Comparison of ENCODE assay signal across 1 cellular context in the genomic region with DNA sequence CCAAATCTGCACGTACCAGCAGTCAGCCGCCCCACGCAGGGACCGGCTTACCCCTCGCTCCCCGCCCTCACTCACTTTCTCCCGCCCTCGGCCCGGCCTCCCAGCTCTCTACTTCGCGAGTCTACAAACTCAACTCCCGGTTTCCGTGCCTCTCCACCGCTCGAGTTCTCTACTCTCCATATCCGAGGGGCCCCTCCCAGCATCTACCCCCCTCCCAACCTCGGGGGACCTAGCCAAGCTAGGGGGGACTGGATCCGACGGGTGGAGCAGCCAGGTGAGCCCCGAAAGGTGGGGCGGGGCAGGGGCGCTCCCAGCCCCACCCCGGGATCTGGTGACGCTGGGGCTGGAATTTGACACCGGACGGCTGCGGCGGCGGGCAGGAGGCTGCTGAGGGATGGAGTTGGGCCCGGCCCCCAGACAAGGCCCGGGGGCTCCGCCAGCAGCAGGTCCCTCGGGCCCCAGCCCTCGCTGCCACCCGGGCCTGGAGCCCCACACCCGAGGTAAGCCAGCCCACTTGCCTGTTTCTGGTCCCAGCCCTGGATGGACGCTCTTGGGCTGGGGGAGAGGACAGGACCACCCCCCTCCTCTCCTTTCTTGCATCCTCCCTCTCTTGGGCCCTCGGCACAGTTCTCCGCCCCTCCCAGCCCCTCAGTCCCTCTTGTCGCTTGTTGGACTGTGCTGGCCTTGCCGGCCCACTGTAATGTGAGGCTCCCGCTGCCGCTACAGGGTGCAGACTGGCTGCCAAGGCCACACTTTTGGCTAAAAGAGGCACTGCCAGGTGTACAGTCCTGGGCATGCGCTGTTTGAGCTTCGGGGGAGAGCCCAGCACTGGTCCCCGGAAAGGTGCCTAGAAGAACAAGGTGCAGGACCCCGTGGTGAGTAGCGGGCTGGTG.
A peak's percentile ranks its signal among the peaks of the same experiment; 100 is the strongest.
TF ChIP-seq lines count a peak whose summit lies in the region.

A gene with protein sequence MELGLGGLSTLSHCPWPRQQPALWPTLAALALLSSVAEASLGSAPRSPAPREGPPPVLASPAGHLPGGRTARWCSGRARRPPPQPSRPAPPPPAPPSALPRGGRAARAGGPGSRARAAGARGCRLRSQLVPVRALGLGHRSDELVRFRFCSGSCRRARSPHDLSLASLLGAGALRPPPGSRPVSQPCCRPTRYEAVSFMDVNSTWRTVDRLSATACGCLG (plus strand): TSS at position 416 of the 893 bp plus-strand sequence. CDS start 1,856 bp downstream, outside the sequence.

TF ChIP-seq in HEK293, 187 proteins besides CTCF, POLR2A, EP300 and RAD21 (continued from another document and continues in another):
- TF ChIP-seq ZNF23 (tag by site-specific recombination; IDR thresholded peaks at IDR 0.05; ENCODE audit: borderline replicate concordance) (peak; percentile 28; the same call in 1 of the 2 replicates), ZNF366 (tag by site-specific recombination; conservative IDR thresholded peaks at IDR 0.05) (no peak), ZNF792 (tag by site-specific recombination; IDR thresholded peaks at IDR 0.05) (no peak), TRIM28 (IDR thresholded peaks at IDR 0.05; ENCODE audit: borderline replicate concordance, low read length) (no peak), MEIS1 (CRISPR knock-in tag; IDR thresholded peaks at IDR 0.05; ENCODE audit: borderline replicate concordance) (no peak), GLIS2 (tag by site-specific recombination; IDR thresholded peaks at IDR 0.05) (peak; percentile 90), ZNF404 (tag by site-specific recombination; IDR thresholded peaks at IDR 0.05) (no peak), ZNF350 (tag by site-specific recombination; IDR thresholded peaks at IDR 0.05) (no peak), YY1 (tag by site-specific recombination; IDR thresholded peaks at IDR 0.05) (no peak), KLF7 (tag by site-specific recombination; IDR thresholded peaks at IDR 0.05; ENCODE audit: borderline replicate concordance) (peak; percentile 68; the same call in 1 of the 2 replicates), ZNF600 (tag by site-specific recombination; IDR thresholded peaks at IDR 0.05) (no peak; the same call in 1 of the 2 replicates), ZNF311 (tag by site-specific recombination; IDR thresholded peaks at IDR 0.05; ENCODE audit: borderline replicate concordance) (no peak), ZNF391 (tag by site-specific recombination; IDR thresholded peaks at IDR 0.05; ENCODE audit: borderline replicate concordance, low read depth) (no peak), ZNF626 (tag by site-specific recombination; IDR thresholded peaks at IDR 0.05) (no peak), ZNF530 (tag by site-specific recombination; IDR thresholded peaks at IDR 0.05; ENCODE audit: low read depth) (no peak), MYNN (tag by site-specific recombination; IDR thresholded peaks at IDR 0.05; ENCODE audit: borderline replicate concordance) (no peak), ZBTB7A (tag by site-specific recombination; IDR thresholded peaks at IDR 0.05; ENCODE audit: low read depth) (no peak), ZNF670 (tag by site-specific recombination; IDR thresholded peaks at IDR 0.05; ENCODE audit: low read depth) (no peak), GLI2 (tag by site-specific recombination; IDR thresholded peaks at IDR 0.05; ENCODE audit: borderline replicate concordance, low read depth) (no peak), KLF8 (tag by site-specific recombination; IDR thresholded peaks at IDR 0.05) (peak; percentile 89), ZNF658 (tag by site-specific recombination; IDR thresholded peaks at IDR 0.05) (no peak), ZNF169 (tag by site-specific recombination; IDR thresholded peaks at IDR 0.05) (no peak), ZNF514 (tag by site-specific recombination; IDR thresholded peaks at IDR 0.05) (no peak), ZIC2 (tag by site-specific recombination; IDR thresholded peaks at IDR 0.05) (no peak), ZNF560 (tag by site-specific recombination; IDR thresholded peaks at IDR 0.05; ENCODE audit: borderline replicate concordance) (no peak), REPIN1 (tag by site-specific recombination; IDR thresholded peaks at IDR 0.05; ENCODE audit: low read depth) (no peak), ZBTB1 (tag by site-specific recombination; IDR thresholded peaks at IDR 0.05) (no peak), ZNF239 (tag by site-specific recombination; IDR thresholded peaks at IDR 0.05) (no peak), ZNF510 (tag by site-specific recombination; IDR thresholded peaks at IDR 0.05; ENCODE audit: insufficient replicate concordance) (no peak), ZBTB20 (tag by site-specific recombination; IDR thresholded peaks at IDR 0.05) (peak; percentile 46), ZNF214 (tag by site-specific recombination; IDR thresholded peaks at IDR 0.05; ENCODE audit: borderline replicate concordance) (no peak), BCL11B (tag by site-specific recombination; IDR thresholded peaks at IDR 0.05; ENCODE audit: low read depth) (no peak), ZNF157 (tag by site-specific recombination; IDR thresholded peaks at IDR 0.05) (no peak), ZNF701 (tag by site-specific recombination; IDR thresholded peaks at IDR 0.05) (no peak), ZNF19 (tag by site-specific recombination; IDR thresholded peaks at IDR 0.05; ENCODE audit: low read depth) (no peak), ZNF585B (tag by site-specific recombination; IDR thresholded peaks at IDR 0.05) (no peak), PRDM1 (tag by site-specific recombination; IDR thresholded peaks at IDR 0.05) (no peak; the same call in 1 of the 2 replicates), KLF1 (tag by site-specific recombination; IDR thresholded peaks at IDR 0.05) (peak; percentile 99), HOXC10 (CRISPR knock-in tag; IDR thresholded peaks at IDR 0.05) (no peak), ZNF114 (tag by site-specific recombination; IDR thresholded peaks at IDR 0.05) (no peak)
- TF ChIP-seq, protein P1, sequence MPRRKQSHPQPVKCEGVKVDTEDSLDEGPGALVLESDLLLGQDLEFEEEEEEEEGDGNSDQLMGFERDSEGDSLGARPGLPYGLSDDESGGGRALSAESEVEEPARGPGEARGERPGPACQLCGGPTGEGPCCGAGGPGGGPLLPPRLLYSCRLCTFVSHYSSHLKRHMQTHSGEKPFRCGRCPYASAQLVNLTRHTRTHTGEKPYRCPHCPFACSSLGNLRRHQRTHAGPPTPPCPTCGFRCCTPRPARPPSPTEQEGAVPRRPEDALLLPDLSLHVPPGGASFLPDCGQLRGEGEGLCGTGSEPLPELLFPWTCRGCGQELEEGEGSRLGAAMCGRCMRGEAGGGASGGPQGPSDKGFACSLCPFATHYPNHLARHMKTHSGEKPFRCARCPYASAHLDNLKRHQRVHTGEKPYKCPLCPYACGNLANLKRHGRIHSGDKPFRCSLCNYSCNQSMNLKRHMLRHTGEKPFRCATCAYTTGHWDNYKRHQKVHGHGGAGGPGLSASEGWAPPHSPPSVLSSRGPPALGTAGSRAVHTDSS (tag by site-specific recombination; IDR thresholded peaks at IDR 0.05) = no peak
- TF ChIP-seq, protein P2, sequence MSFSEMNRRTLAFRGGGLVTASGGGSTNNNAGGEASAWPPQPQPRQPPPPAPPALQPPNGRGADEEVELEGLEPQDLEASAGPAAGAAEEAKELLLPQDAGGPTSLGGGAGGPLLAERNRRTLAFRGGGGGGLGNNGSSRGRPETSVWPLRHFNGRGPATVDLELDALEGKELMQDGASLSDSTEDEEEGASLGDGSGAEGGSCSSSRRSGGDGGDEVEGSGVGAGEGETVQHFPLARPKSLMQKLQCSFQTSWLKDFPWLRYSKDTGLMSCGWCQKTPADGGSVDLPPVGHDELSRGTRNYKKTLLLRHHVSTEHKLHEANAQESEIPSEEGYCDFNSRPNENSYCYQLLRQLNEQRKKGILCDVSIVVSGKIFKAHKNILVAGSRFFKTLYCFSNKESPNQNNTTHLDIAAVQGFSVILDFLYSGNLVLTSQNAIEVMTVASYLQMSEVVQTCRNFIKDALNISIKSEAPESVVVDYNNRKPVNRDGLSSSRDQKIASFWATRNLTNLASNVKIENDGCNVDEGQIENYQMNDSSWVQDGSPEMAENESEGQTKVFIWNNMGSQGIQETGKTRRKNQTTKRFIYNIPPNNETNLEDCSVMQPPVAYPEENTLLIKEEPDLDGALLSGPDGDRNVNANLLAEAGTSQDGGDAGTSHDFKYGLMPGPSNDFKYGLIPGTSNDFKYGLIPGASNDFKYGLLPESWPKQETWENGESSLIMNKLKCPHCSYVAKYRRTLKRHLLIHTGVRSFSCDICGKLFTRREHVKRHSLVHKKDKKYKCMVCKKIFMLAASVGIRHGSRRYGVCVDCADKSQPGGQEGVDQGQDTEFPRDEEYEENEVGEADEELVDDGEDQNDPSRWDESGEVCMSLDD (tag by site-specific recombination; IDR thresholded peaks at IDR 0.05) = peak; percentile 73; the same call in 1 of the 2 replicates
- TF ChIP-seq, protein P3, sequence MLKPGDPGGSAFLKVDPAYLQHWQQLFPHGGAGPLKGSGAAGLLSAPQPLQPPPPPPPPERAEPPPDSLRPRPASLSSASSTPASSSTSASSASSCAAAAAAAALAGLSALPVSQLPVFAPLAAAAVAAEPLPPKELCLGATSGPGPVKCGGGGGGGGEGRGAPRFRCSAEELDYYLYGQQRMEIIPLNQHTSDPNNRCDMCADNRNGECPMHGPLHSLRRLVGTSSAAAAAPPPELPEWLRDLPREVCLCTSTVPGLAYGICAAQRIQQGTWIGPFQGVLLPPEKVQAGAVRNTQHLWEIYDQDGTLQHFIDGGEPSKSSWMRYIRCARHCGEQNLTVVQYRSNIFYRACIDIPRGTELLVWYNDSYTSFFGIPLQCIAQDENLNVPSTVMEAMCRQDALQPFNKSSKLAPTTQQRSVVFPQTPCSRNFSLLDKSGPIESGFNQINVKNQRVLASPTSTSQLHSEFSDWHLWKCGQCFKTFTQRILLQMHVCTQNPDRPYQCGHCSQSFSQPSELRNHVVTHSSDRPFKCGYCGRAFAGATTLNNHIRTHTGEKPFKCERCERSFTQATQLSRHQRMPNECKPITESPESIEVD (tag by site-specific recombination; IDR thresholded peaks at IDR 0.05) = no peak
- TF ChIP-seq, protein P4, sequence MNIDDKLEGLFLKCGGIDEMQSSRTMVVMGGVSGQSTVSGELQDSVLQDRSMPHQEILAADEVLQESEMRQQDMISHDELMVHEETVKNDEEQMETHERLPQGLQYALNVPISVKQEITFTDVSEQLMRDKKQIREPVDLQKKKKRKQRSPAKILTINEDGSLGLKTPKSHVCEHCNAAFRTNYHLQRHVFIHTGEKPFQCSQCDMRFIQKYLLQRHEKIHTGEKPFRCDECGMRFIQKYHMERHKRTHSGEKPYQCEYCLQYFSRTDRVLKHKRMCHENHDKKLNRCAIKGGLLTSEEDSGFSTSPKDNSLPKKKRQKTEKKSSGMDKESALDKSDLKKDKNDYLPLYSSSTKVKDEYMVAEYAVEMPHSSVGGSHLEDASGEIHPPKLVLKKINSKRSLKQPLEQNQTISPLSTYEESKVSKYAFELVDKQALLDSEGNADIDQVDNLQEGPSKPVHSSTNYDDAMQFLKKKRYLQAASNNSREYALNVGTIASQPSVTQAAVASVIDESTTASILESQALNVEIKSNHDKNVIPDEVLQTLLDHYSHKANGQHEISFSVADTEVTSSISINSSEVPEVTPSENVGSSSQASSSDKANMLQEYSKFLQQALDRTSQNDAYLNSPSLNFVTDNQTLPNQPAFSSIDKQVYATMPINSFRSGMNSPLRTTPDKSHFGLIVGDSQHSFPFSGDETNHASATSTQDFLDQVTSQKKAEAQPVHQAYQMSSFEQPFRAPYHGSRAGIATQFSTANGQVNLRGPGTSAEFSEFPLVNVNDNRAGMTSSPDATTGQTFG (tag by site-specific recombination; IDR thresholded peaks at IDR 0.05; ENCODE audit: borderline replicate concordance) = no peak
- TF ChIP-seq, protein P5, sequence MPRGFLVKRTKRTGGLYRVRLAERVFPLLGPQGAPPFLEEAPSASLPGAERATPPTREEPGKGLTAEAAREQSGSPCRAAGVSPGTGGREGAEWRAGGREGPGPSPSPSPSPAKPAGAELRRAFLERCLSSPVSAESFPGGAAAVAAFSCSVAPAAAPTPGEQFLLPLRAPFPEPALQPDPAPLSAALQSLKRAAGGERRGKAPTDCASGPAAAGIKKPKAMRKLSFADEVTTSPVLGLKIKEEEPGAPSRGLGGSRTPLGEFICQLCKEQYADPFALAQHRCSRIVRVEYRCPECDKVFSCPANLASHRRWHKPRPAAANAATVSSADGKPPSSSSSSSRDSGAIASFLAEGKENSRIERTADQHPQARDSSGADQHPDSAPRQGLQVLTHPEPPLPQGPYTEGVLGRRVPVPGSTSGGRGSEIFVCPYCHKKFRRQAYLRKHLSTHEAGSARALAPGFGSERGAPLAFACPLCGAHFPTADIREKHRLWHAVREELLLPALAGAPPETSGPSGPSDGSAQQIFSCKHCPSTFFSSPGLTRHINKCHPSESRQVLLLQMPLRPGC (tag by site-specific recombination; IDR thresholded peaks at IDR 0.05) = no peak
- TF ChIP-seq, protein P6, sequence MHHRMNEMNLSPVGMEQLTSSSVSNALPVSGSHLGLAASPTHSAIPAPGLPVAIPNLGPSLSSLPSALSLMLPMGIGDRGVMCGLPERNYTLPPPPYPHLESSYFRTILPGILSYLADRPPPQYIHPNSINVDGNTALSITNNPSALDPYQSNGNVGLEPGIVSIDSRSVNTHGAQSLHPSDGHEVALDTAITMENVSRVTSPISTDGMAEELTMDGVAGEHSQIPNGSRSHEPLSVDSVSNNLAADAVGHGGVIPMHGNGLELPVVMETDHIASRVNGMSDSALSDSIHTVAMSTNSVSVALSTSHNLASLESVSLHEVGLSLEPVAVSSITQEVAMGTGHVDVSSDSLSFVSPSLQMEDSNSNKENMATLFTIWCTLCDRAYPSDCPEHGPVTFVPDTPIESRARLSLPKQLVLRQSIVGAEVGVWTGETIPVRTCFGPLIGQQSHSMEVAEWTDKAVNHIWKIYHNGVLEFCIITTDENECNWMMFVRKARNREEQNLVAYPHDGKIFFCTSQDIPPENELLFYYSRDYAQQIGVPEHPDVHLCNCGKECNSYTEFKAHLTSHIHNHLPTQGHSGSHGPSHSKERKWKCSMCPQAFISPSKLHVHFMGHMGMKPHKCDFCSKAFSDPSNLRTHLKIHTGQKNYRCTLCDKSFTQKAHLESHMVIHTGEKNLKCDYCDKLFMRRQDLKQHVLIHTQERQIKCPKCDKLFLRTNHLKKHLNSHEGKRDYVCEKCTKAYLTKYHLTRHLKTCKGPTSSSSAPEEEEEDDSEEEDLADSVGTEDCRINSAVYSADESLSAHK (tag by site-specific recombination; IDR thresholded peaks at IDR 0.05) = no peak
- TF ChIP-seq, protein P7, sequence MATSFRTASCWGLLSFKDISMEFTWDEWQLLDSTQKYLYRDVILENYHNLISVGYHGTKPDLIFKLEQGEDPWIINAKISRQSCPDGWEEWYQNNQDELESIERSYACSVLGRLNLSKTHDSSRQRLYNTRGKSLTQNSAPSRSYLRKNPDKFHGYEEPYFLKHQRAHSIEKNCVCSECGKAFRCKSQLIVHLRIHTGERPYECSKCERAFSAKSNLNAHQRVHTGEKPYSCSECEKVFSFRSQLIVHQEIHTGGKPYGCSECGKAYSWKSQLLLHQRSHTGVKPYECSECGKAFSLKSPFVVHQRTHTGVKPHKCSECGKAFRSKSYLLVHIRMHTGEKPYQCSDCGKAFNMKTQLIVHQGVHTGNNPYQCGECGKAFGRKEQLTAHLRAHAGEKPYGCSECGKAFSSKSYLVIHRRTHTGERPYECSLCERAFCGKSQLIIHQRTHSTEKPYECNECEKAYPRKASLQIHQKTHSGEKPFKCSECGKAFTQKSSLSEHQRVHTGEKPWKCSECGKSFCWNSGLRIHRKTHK (tag by site-specific recombination; IDR thresholded peaks at IDR 0.05) = no peak
- TF ChIP-seq, protein P8, sequence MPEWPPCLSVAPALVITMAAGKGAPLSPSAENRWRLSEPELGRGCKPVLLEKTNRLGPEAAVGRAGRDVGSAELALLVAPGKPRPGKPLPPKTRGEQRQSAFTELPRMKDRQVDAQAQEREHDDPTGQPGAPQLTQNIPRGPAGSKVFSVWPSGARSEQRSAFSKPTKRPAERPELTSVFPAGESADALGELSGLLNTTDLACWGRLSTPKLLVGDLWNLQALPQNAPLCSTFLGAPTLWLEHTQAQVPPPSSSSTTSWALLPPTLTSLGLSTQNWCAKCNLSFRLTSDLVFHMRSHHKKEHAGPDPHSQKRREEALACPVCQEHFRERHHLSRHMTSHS (tag by site-specific recombination; IDR thresholded peaks at IDR 0.05) = no peak
